28 cellular contexts compared by ENCODE assay signal in the genomic region with DNA sequence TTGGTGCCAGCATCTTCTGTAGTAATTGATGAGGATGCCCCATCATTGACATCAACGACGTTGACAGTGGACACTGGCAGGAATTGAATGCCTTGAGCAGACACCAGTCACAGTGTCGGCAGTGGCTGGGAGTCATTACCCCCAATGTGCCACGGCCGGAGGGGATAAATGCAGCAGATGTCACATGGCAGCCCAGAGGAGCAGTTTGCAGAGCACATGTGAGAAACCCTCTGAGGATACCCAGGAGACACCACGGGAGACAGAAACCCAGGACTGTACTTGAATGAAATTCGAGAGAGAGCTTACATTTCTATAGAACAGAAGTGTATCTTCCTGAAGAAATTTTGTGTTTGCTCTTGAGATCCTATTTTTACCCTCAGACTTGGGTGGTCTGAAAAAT.
"Had no signal": no experiment of that assay in that cellular context is flagged by ENCODE, and none has a peak within 500 bp of the region (broad histone marks: within the 10 kb centered on the region; RNA-seq: fewer than 3 reads in every experiment).

No MANE protein-coding gene starts in this region.

- DNase-seq: naive thymus-derived CD4-positive, alpha-beta T cell; natural killer cell; nephron progenitor cell; occipital lobe; ovary; retina; sigmoid colon; small intestine; stimulated activated CD4-positive, alpha-beta T cell treated with anti-CD3 and anti-CD28 coated beads, Interleukin-15, amount 100 ng/mL, for 24 hours; stimulated activated CD4-positive, alpha-beta T cell treated with anti-CD3 and anti-CD28 coated beads, Interleukin-2, amount 100 ng/mL, for 24 hours; stimulated activated CD4-positive, alpha-beta T cell treated with anti-CD3 and anti-CD28 coated beads, Interleukin-2, amount 100 ng/mL, for 48 hours; stimulated activated CD4-positive, alpha-beta T cell treated with anti-CD3 and anti-CD28 coated beads, Interleukin-4, amount 100 ng/mL, for 24 hours; stimulated activated naive B cell treated with anti-CD40 and anti-IgM and Interleukin-4, amounts not matched to agents 10 μg/mL and 1 μg/mL and 100 μg/mL, for 72 hours; stimulated activated naive CD4-positive, alpha-beta T cell treated with Interleukin-2 at 50 U/mL for 16 hours; stomach; thyroid gland; trophoblast cell; upper lobe of left lung had no signal

- H3K27ac ChIP-seq: ovary, parathyroid adenoma, prostate gland, right atrium auricular region, sigmoid colon, stomach, thoracic aorta, thyroid gland, tibial nerve, upper lobe of left lung, vagina had no signal

- H3K36me3 ChIP-seq: ovary, prostate gland, right atrium auricular region, sigmoid colon, stomach, thoracic aorta, thyroid gland, tibial nerve, upper lobe of left lung, vagina had no signal

- H3K36me3 Mint-ChIP-seq: natural killer cell; stimulated activated effector memory CD8-positive, alpha-beta T cell treated with anti-CD3 and anti-CD28 coated beads, Interleukin-12 subunit alpha, Interleukin-12 subunit beta, amount 100 ng/mL, for 72 hours; stimulated activated naive B cell treated with anti-CD40 and anti-IgM and Interleukin-4, amounts not matched to agents 10 μg/mL and 1 μg/mL and 100 μg/mL, for 72 hours had no signal

- H3K4me3 Mint-ChIP-seq: naive thymus-derived CD4-positive, alpha-beta T cell; natural killer cell; nephron progenitor cell; neural crest cell; stimulated activated effector memory CD8-positive, alpha-beta T cell treated with anti-CD3 and anti-CD28 coated beads, Interleukin-12 subunit alpha, Interleukin-12 subunit beta, amount 100 ng/mL, for 72 hours; stimulated activated naive B cell treated with anti-CD40 and anti-IgM and Interleukin-4, amounts not matched to agents 10 μg/mL and 1 μg/mL and 100 μg/mL, for 72 hours; stimulated activated naive CD8-positive, alpha-beta T cell treated with anti-CD3 and anti-CD28 coated beads, Interleukin-15, Interleukin-2, amounts not matched to agents 100 ng/mL and 50 ng/mL, for 24 hours had no signal

- H3K9ac ChIP-seq: parathyroid adenoma had no signal

- H3K27ac Mint-ChIP-seq: naive thymus-derived CD4-positive, alpha-beta T cell; natural killer cell; stimulated activated effector memory CD8-positive, alpha-beta T cell treated with anti-CD3 and anti-CD28 coated beads, Interleukin-12 subunit alpha, Interleukin-12 subunit beta, amount 100 ng/mL, for 72 hours; stimulated activated naive B cell treated with anti-CD40 and anti-IgM and Interleukin-4, amounts not matched to agents 10 μg/mL and 1 μg/mL and 100 μg/mL, for 72 hours; stimulated activated naive CD8-positive, alpha-beta T cell treated with anti-CD3 and anti-CD28 coated beads, Interleukin-15, Interleukin-2, amounts not matched to agents 100 ng/mL and 50 ng/mL, for 24 hours had no signal

- H3K4me3 ChIP-seq: ovary, prostate gland, right atrium auricular region, sigmoid colon, stomach, thoracic aorta, thyroid gland, tibial nerve, upper lobe of left lung, vagina had no signal

- H3K4me1 Mint-ChIP-seq: naive thymus-derived CD4-positive, alpha-beta T cell; natural killer cell; stimulated activated effector memory CD8-positive, alpha-beta T cell treated with anti-CD3 and anti-CD28 coated beads, Interleukin-12 subunit alpha, Interleukin-12 subunit beta, amount 100 ng/mL, for 72 hours; stimulated activated naive B cell treated with anti-CD40 and anti-IgM and Interleukin-4, amounts not matched to agents 10 μg/mL and 1 μg/mL and 100 μg/mL, for 72 hours had no signal

- H3K9me3 ChIP-seq: ovary, prostate gland, thoracic aorta, thyroid gland, upper lobe of left lung, vagina had no signal

- H3K27me3 ChIP-seq: ovary, right atrium auricular region, sigmoid colon, stomach, thyroid gland, tibial nerve, upper lobe of left lung, vagina had no signal

- FAIRE-seq: small intestine, urothelium cell line had no signal

- H3K79me2 ChIP-seq: parathyroid adenoma had no signal

- ATAC-seq: naive thymus-derived CD4-positive, alpha-beta T cell; natural killer cell; stimulated activated effector memory CD8-positive, alpha-beta T cell treated with anti-CD3 and anti-CD28 coated beads, Interleukin-12 subunit alpha, Interleukin-12 subunit beta, amount 100 ng/mL, for 72 hours; stimulated activated naive B cell treated with anti-CD40 and anti-IgM and Interleukin-4, amounts not matched to agents 10 μg/mL and 1 μg/mL and 100 μg/mL, for 72 hours had no signal

- H3K4me1 ChIP-seq: parathyroid adenoma, prostate gland, stomach, upper lobe of left lung had no signal

- H2AFZ ChIP-seq: parathyroid adenoma had no signal

- H3K9me3 Mint-ChIP-seq: natural killer cell; stimulated activated effector memory CD8-positive, alpha-beta T cell treated with anti-CD3 and anti-CD28 coated beads, Interleukin-12 subunit alpha, Interleukin-12 subunit beta, amount 100 ng/mL, for 72 hours had no signal
